ENCODE assay signal across 9 cellular contexts in genomic region chr13:50990540-50991506, GRCh38.
DNase-seq lines count a peak whose midpoint lies in the region; ATAC-seq, FAIRE-seq and TF ChIP-seq lines count a peak whose summit lies in the region.
"Had no signal": no experiment of that assay in that cellular context is flagged by ENCODE, and none has a peak within 500 bp of the region (broad histone marks: within the 10 kb centered on the region; RNA-seq: fewer than 3 reads in every experiment).

No MANE protein-coding gene starts in this region.

- no peak for TF ChIP-seq POLR2A in tibial nerve (IDR thresholded peaks at IDR 0.05)

- no peak for FAIRE-seq in astrocyte (lab: Jason Lieb, UNC)
- FAIRE-seq: colon had no signal

- H3K4me3 Mint-ChIP-seq in astrocyte (ENCODE audit: unreplicated experiment), result peak overlapping the region; percentile 31

- no peak for TF ChIP-seq CTCF in astrocyte (IDR thresholded peaks at IDR 0.05; ENCODE audit: insufficient read depth, low read depth, low read length)
- no peak for TF ChIP-seq CTCF in tibial nerve (IDR thresholded peaks at IDR 0.05)

- peaks cover 3% of the 10 kb centered on the region for H3K27me3 ChIP-seq in astrocyte (ENCODE audit: insufficient read depth, low read length)
- no peaks in the 10 kb centered on the region for H3K27me3 ChIP-seq in tibial nerve

- H3K79me2 ChIP-seq in astrocyte (ENCODE audit: insufficient read depth, low read length), result no peaks in the 10 kb centered on the region

- peaks cover 2% of the 10 kb centered on the region for H3K9me3 Mint-ChIP-seq in astrocyte (ENCODE audit: unreplicated experiment)

- H3K4me3 ChIP-seq in astrocyte (ENCODE audit: insufficient read depth, low read depth, low read length) (peak overlapping the region; percentile 40), tibial nerve (peak overlapping the region in 2 of 4 donors; percentile 10 to 25)

- peak overlapping the region; percentile 57 for H3K9ac ChIP-seq in astrocyte (ENCODE audit: low read length)

- H3K36me3 ChIP-seq in astrocyte (ENCODE audit: insufficient read depth, low read length) (no peaks in the 10 kb centered on the region), tibial nerve (no peaks in the 10 kb centered on the region)

- no peaks in the 10 kb centered on the region for H4K20me1 ChIP-seq in astrocyte (ENCODE audit: insufficient read depth, low read length)

- H3K27ac Mint-ChIP-seq in astrocyte (ENCODE audit: unreplicated experiment), result peak overlapping the region; percentile 1

- peak overlapping the region; percentile 74 for H3K4me2 ChIP-seq in astrocyte (ENCODE audit: low read length)

- H3K27me3 Mint-ChIP-seq in astrocyte (ENCODE audit: low read depth, unreplicated experiment), result peaks cover 13% of the 10 kb centered on the region

- ATAC-seq in GM21619 (IDR thresholded peaks at IDR 0.05; ENCODE audit: unreplicated experiment), result no peak

- H3K4me1 Mint-ChIP-seq in astrocyte (ENCODE audit: low read depth, unreplicated experiment), result peaks cover 1% of the 10 kb centered on the region

- 36 to 38% methylated on average over 26 of the region's 26 CpGs for WGBS in tibial nerve, 2 donors

- peak in 1 of 2 donors; percentile 42 for TF ChIP-seq EP300 in tibial nerve (IDR thresholded peaks at IDR 0.05)

- H3K4me1 ChIP-seq in astrocyte (ENCODE audit: insufficient read depth, low read length) (peaks cover 3% of the 10 kb centered on the region), tibial nerve (peaks cover 0 to 55% (median 11%) of the 10 kb centered on the region in 4 donors)

- DNase-seq in NCI-H82 (lab: John Stamatoyannopoulos, UW) (peak; percentile 23), NCI-H82 treated with DMSO at 0.1 percent for 48 hours (lab: John Stamatoyannopoulos, UW; ENCODE audit: unreplicated experiment) (no peak), astrocyte (ENCODE audit: low read depth) (peak; percentile 66), kidney tubule cell (ENCODE audit: low spot score) (peak; percentile 4), tibial nerve (ENCODE audit: low spot score in 2 of 2) (peak; percentile 49 to 69), OCI-M2 (lab: John Stamatoyannopoulos, UW; ENCODE audit: unreplicated experiment) (no peak)
- DNase-seq in stimulated activated CD8-positive, alpha-beta memory T cell treated with anti-CD3 and anti-CD28 coated beads, Interleukin-4, amount 100 ng/mL, for 48 hours, result no peak

- H3K27ac ChIP-seq in astrocyte (ENCODE audit: low read depth, low read length) (no peak overlapping the region), tibial nerve (peak overlapping the region in 2 of 4 donors; percentile 12 to 73)

- peak overlapping the region; percentile 77 for H2AFZ ChIP-seq in astrocyte (ENCODE audit: low read depth, low read length)

- H3K36me3 Mint-ChIP-seq in astrocyte (ENCODE audit: low read depth, unreplicated experiment), result no peaks in the 10 kb centered on the region

- H3K9me3 ChIP-seq in astrocyte (ENCODE audit: insufficient read depth, low read depth, low read length) (no peaks in the 10 kb centered on the region), tibial nerve (no peaks in the 10 kb centered on the region)

Comparison
In these comparisons a context has a peak if more than half of its experiments do, and no peak if none do; other contexts are left out.
1. DNase-seq: peak in NCI-H82 (single experiment), astrocyte (single experiment), kidney tubule cell (single experiment) and tibial nerve (2 of 2); none in NCI-H82 treated with DMSO at 0.1 percent for 48 hours (single experiment), stimulated activated CD8-positive, alpha-beta memory T cell treated with anti-CD3 and anti-CD28 coated beads, Interleukin-4, amount 100 ng/mL, for 48 hours (single experiment) and OCI-M2 (single experiment).